ENCODE assay signal across 14 cellular contexts in genomic region chr17:65332779-65333178, GRCh38.
"Had no signal": no experiment of that assay in that cellular context is flagged by ENCODE, and none has a peak within 500 bp of the region (broad histone marks: within the 10 kb centered on the region; RNA-seq: fewer than 3 reads in every experiment).

No MANE protein-coding gene starts in this region.

- H3K27me3 Mint-ChIP-seq: type B pancreatic cell had no signal

- H3K9me3 Mint-ChIP-seq: type B pancreatic cell had no signal

- H3K4me3 Mint-ChIP-seq: naive thymus-derived CD4-positive, alpha-beta T cell; nephron progenitor cell; type B pancreatic cell had no signal

- H3K27ac ChIP-seq: dorsolateral prefrontal cortex, heart left ventricle, uterus had no signal

- H3K9me3 ChIP-seq: uterus had no signal

- H3K27me3 ChIP-seq: uterus had no signal

- H3K36me3 Mint-ChIP-seq: type B pancreatic cell had no signal

- H3K4me3 ChIP-seq: dorsolateral prefrontal cortex, heart left ventricle, uterus had no signal

- ATAC-seq: heart left ventricle; naive thymus-derived CD4-positive, alpha-beta T cell; sciatic nerve had no signal

- H3K36me3 ChIP-seq: heart left ventricle, uterus had no signal

- DNase-seq: cortex of kidney; dorsolateral prefrontal cortex; effector CD8-positive, alpha-beta T cell; foreskin melanocyte; heart left ventricle; hippocampal formation; kidney glomerular epithelial cell; naive thymus-derived CD4-positive, alpha-beta T cell; nephron progenitor cell; posterior cingulate gyrus; stimulated activated naive CD4-positive, alpha-beta T cell treated with Interleukin-2 at 50 U/mL for 16 hours; uterus had no signal

- H3K4me1 Mint-ChIP-seq: naive thymus-derived CD4-positive, alpha-beta T cell; nephron progenitor cell had no signal

- H3K4me1 ChIP-seq: heart left ventricle, uterus had no signal

- H3K27ac Mint-ChIP-seq: naive thymus-derived CD4-positive, alpha-beta T cell; nephron progenitor cell; type B pancreatic cell had no signal
